ENCODE assay signal across 23 cellular contexts in the genomic region with DNA sequence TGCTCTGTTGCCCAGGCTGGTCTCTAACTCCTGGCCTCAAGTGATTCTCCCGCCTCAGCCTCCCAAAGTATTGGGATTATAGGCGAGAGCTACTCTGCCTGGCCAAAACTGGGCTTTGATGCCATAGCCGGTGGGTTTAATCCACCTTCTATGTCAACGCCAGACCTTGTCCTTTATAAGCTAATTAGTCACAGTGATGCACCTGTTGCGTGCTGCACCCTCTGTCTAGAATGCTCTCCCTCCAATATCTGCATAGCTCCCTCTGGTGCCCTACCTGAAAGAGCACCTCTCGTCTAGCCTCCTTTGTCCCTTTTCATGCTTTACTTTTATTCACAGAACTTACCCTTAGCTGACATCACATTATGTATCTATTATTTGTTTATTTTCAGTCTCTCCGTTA.
DNase-seq lines count a peak whose midpoint lies in the region; ATAC-seq, FAIRE-seq and TF ChIP-seq lines count a peak whose summit lies in the region.
"Had no signal": no experiment of that assay in that cellular context is flagged by ENCODE, and none has a peak within 500 bp of the region (broad histone marks: within the 10 kb centered on the region; RNA-seq: fewer than 3 reads in every experiment).

No MANE protein-coding gene starts in this region.

- H3K9me3 Mint-ChIP-seq in activated CD8-positive, alpha-beta T cell treated with anti-CD3 and anti-CD28 coated beads for 36 hours: no peaks in the 10 kb centered on the region
- H3K9me3 Mint-ChIP-seq: activated CD4-positive, alpha-beta memory T cell treated with anti-CD3 and anti-CD28 coated beads for 36 hours; activated naive CD4-positive, alpha-beta T cell treated with anti-CD3 and anti-CD28 coated beads, Interleukin-2, amount 10 ng/mL, durations not matched to agents 7 days and 5 days; activated T-cell treated with anti-CD3 and anti-CD28 coated beads, Interleukin-2, amount 50 U/mL, for 24 hours; stimulated activated naive CD8-positive, alpha-beta T cell treated with anti-CD3 and anti-CD28 coated beads, Interleukin-15, amount 100 ng/mL, for 72 hours had no signal

- TF ChIP-seq CTCF in A549 (IDR thresholded peaks at IDR 0.05): peak; percentile 14; the same call in 1 of the 3 replicates
- peak; percentile 37; the same call in 1 of the 2 replicates for TF ChIP-seq CTCF in OCI-LY7 (conservative IDR thresholded peaks at IDR 0.05; ENCODE audit: low read length)
- TF ChIP-seq CTCF in dorsolateral prefrontal cortex (IDR thresholded peaks at IDR 0.05 in 54 of 56, conservative IDR thresholded peaks at IDR 0.05 in 2 of 56; ENCODE audit: low read depth in 1 of 56, partially characterized antibody in 56 of 56): peak in 1 of 56 donors; percentile 11
- no peak for TF ChIP-seq CTCF in activated CD8-positive, alpha-beta T cell treated with anti-CD3 and anti-CD28 coated beads for 36 hours (IDR thresholded peaks at IDR 0.05)
- TF ChIP-seq CTCF in breast epithelium (IDR thresholded peaks at IDR 0.05): no peak

- WGBS in A549 (ENCODE audit: missing lambda C conversion rate): 42% methylated on average over 7 of the region's 7 CpGs

- no peak overlapping the region for H2AFZ ChIP-seq in OCI-LY7 (ENCODE audit: low read length)

- H3K27ac ChIP-seq in A549: peak overlapping the region; percentile 68 to 83
- H3K27ac ChIP-seq in OCI-LY7 (ENCODE audit: low read depth, low read length, poor library complexity, severe bottlenecking): no peak overlapping the region
- peak overlapping the region in 58 of 59 donors; percentile 48 to 98 (median 93) for H3K27ac ChIP-seq in dorsolateral prefrontal cortex
- H3K27ac ChIP-seq in muscle layer of duodenum (ENCODE audit: low read length): peak overlapping the region; percentile 41
- H3K27ac ChIP-seq in breast epithelium: peak overlapping the region in 1 of 2 donors; percentile 36
- H3K27ac ChIP-seq: BLaER1 treated with 17β-estradiol and CSF1 and Interleukin-3, amounts not matched to agents 10 nM and 100 nM; HL-60 had no signal

- H3K36me3 ChIP-seq in OCI-LY7 (ENCODE audit: insufficient read depth, low read length) (no peaks in the 10 kb centered on the region), muscle layer of duodenum (ENCODE audit: control insufficient read depth in 1 of 2, insufficient read depth in 2 of 2, low read length in 2 of 2) (no peaks in the 10 kb centered on the region), breast epithelium (no peaks in the 10 kb centered on the region)
- H3K36me3 ChIP-seq: BLaER1 treated with 17β-estradiol and CSF1 and Interleukin-3, amounts not matched to agents 10 nM and 100 nM; lower lobe of right lung had no signal

- intact Hi-C loops in OCI-LY7 (cut with micrococcal nuclease; ENCODE audit: unreplicated experiment): no loop called here
- intact Hi-C loops in dorsolateral prefrontal cortex (cut with DNase I): no loop called here
- intact Hi-C loops in activated CD8-positive, alpha-beta T cell treated with anti-CD3 and anti-CD28 coated beads for 36 hours (cut with micrococcal nuclease): no loop called here
- intact Hi-C loops in breast epithelium (cut with DNase I; ENCODE audit: low total_unique reads): no loop called here

- H3K4me2 ChIP-seq in A549: peak overlapping the region; percentile 74
- H3K4me2 ChIP-seq in OCI-LY7 (ENCODE audit: low read length): no peak overlapping the region
- H3K4me2 ChIP-seq: BLaER1 treated with 17β-estradiol and CSF1 and Interleukin-3, amounts not matched to agents 10 nM and 100 nM had no signal

- CTCF ChIA-PET in A549 (lab: Yijun Ruan, JAX): interaction anchor here (4.1 kb wide), 1 partner anchor 38 kb away, joined by 17 read pairs; no protein-coding TSS in a partner anchor
- CTCF ChIA-PET in OCI-LY7 (lab: Charles Lee; ENCODE audit: unreplicated experiment): no interaction called here
- CTCF ChIA-PET in activated CD8-positive, alpha-beta T cell treated with anti-CD3 and anti-CD28 coated beads for 36 hours (lab: Charles Lee): interaction anchor here (0.7 kb wide), 1 partner anchor 167 kb away, joined by 3 read pairs; no protein-coding TSS in a partner anchor

- H3K9me3 ChIP-seq in A549: no peaks in the 10 kb centered on the region
- no peaks in the 10 kb centered on the region for H3K9me3 ChIP-seq in OCI-LY7 (ENCODE audit: low read length)
- no peaks in the 10 kb centered on the region for H3K9me3 ChIP-seq in muscle layer of duodenum (ENCODE audit: control insufficient read depth in 1 of 2, low read length in 2 of 2)
- H3K9me3 ChIP-seq in breast epithelium: no peaks in the 10 kb centered on the region
- H3K9me3 ChIP-seq: BLaER1 treated with 17β-estradiol and CSF1 and Interleukin-3, amounts not matched to agents 10 nM and 100 nM; lower lobe of right lung had no signal

- DNase-seq in A549 (ENCODE audit: low read depth in 1 of 2, low spot score in 1 of 2) (no peak), OCI-LY7 (ENCODE audit: low spot score) (peak; percentile 6), dorsolateral prefrontal cortex (no peak), NCI-H2196 (lab: John Stamatoyannopoulos, UW; ENCODE audit: unreplicated experiment) (no peak), GDM1 (lab: John Stamatoyannopoulos, UW) (no peak), breast epithelium (ENCODE audit: low spot score in 2 of 2) (no peak)
- DNase-seq in activated CD8-positive, alpha-beta T cell treated with anti-CD3 and anti-CD28 coated beads for 36 hours: no peak
- DNase-seq: activated CD4-positive, CD25-positive, alpha-beta regulatory T cell; activated naive CD4-positive, alpha-beta T cell treated with anti-CD3 and anti-CD28 coated beads, Interleukin-2, amount 10 ng/mL, durations not matched to agents 7 days and 5 days; activated T-cell treated with anti-CD3 and anti-CD28 coated beads, Interleukin-2, amount 50 U/mL, for 24 hours; GOT3; lower lobe of right lung; NCI-H1436 treated with DMSO at 0.1 percent for 48 hours; NCI-H524 treated with DMSO at 0.1 percent for 48 hours; retina; Right ventricle myocardium superior; stimulated activated CD4-positive, alpha-beta T cell treated with anti-CD3 and anti-CD28 coated beads, Interleukin-12 subunit alpha, Interleukin-12 subunit beta, amount 100 ng/mL, for 4 hours; T1000 had no signal

- ATAC-seq in A549: peak in 1 of 2 experiments; percentile 6; a peak in 2 of 6 replicates
- no peak for ATAC-seq in activated CD8-positive, alpha-beta T cell treated with anti-CD3 and anti-CD28 coated beads for 36 hours

- no TSS peak for BruUV-seq in OCI-LY7 (replicated peaks; lab: Mats Ljungman, UMichigan)

- H3K4me1 ChIP-seq in A549: peaks cover 32% of the 10 kb centered on the region
- no peaks in the 10 kb centered on the region for H3K4me1 ChIP-seq in OCI-LY7 (ENCODE audit: insufficient read depth, low read length, poor library complexity, severe bottlenecking)
- peaks cover 0 to 16% of the 10 kb centered on the region in 2 donors for H3K4me1 ChIP-seq in muscle layer of duodenum (ENCODE audit: control insufficient read depth in 1 of 2, insufficient read depth in 2 of 2, low read length in 2 of 2)
- H3K4me1 ChIP-seq in breast epithelium: no peaks in the 10 kb centered on the region

- no peaks in the 10 kb centered on the region for H3K9me2 ChIP-seq in OCI-LY7 (ENCODE audit: insufficient read depth, low read length)

- POLR2A ChIA-PET in A549 (lab: Yijun Ruan, JAX): no interaction called here
- POLR2A ChIA-PET in OCI-LY7 (lab: Charles Lee): interaction anchor here (0.5 to 1.1 kb wide), 4 partner anchors 9 to 61 kb away, joined by 3 to 7 read pairs (median 3); no protein-coding TSS in a partner anchor
- POLR2A ChIA-PET in activated CD8-positive, alpha-beta T cell treated with anti-CD3 and anti-CD28 coated beads for 36 hours (lab: Charles Lee): interaction anchor here (1.1 to 1.3 kb wide), 2 partner anchors 9 to 17 kb away, joined by 3 to 4 read pairs; no protein-coding TSS in a partner anchor

- H3K4me3 Mint-ChIP-seq in activated CD8-positive, alpha-beta T cell treated with anti-CD3 and anti-CD28 coated beads for 36 hours: no peak overlapping the region
- H3K4me3 Mint-ChIP-seq: activated CD4-positive, alpha-beta memory T cell treated with anti-CD3 and anti-CD28 coated beads for 36 hours; activated naive CD4-positive, alpha-beta T cell treated with anti-CD3 and anti-CD28 coated beads, Interleukin-2, amount 10 ng/mL, durations not matched to agents 7 days and 5 days; activated T-cell treated with anti-CD3 and anti-CD28 coated beads, Interleukin-2, amount 50 U/mL, for 24 hours; stimulated activated naive CD8-positive, alpha-beta T cell treated with anti-CD3 and anti-CD28 coated beads, Interleukin-15, amount 100 ng/mL, for 72 hours had no signal

- H3K27me3 Mint-ChIP-seq in activated CD8-positive, alpha-beta T cell treated with anti-CD3 and anti-CD28 coated beads for 36 hours: peaks cover 2% of the 10 kb centered on the region

- no peak overlapping the region for H3K4me3 ChIP-seq in A549
- H3K4me3 ChIP-seq in OCI-LY7 (ENCODE audit: low read depth, low read length, poor library complexity, severe bottlenecking): no peak overlapping the region
- H3K4me3 ChIP-seq in dorsolateral prefrontal cortex: no peak overlapping the region
- H3K4me3 ChIP-seq in muscle layer of duodenum (ENCODE audit: low read depth in 1 of 2, low read length in 2 of 2): no peak overlapping the region
- H3K4me3 ChIP-seq in breast epithelium: no peak overlapping the region
- H3K4me3 ChIP-seq: BLaER1 treated with 17β-estradiol and CSF1 and Interleukin-3, amounts not matched to agents 10 nM and 100 nM; lower lobe of right lung had no signal

- no peak for TF ChIP-seq EP300 in A549 (IDR thresholded peaks at IDR 0.05)

- H4K20me1 ChIP-seq in OCI-LY7 (ENCODE audit: insufficient read depth, low read length): no peaks in the 10 kb centered on the region
- H4K20me1 ChIP-seq: BLaER1 treated with 17β-estradiol and CSF1 and Interleukin-3, amounts not matched to agents 10 nM and 100 nM had no signal

- TF ChIP-seq RAD21 in A549 (conservative IDR thresholded peaks at IDR 0.05 in 1 of 2, IDR thresholded peaks at IDR 0.05 in 1 of 2): no peak

- no peaks in the 10 kb centered on the region for H3K36me3 Mint-ChIP-seq in activated CD8-positive, alpha-beta T cell treated with anti-CD3 and anti-CD28 coated beads for 36 hours (ENCODE audit: low read depth)
- H3K36me3 Mint-ChIP-seq: activated CD4-positive, alpha-beta memory T cell treated with anti-CD3 and anti-CD28 coated beads for 36 hours; activated naive CD4-positive, alpha-beta T cell treated with anti-CD3 and anti-CD28 coated beads, Interleukin-2, amount 10 ng/mL, durations not matched to agents 7 days and 5 days had no signal

- no peaks in the 10 kb centered on the region for H3K79me2 ChIP-seq in OCI-LY7 (ENCODE audit: insufficient read depth, low read depth, low read length)

- H3K27me3 ChIP-seq in dorsolateral prefrontal cortex (no peaks in the 10 kb centered on the region), muscle layer of duodenum (ENCODE audit: low read depth, low read length) (no peaks in the 10 kb centered on the region), breast epithelium (no peaks in the 10 kb centered on the region)
- H3K27me3 ChIP-seq: BLaER1 treated with 17β-estradiol and CSF1 and Interleukin-3, amounts not matched to agents 10 nM and 100 nM had no signal

- no peak for FAIRE-seq in A549 (lab: Jason Lieb, UNC)

- no peaks in the 10 kb centered on the region for H3K4me1 Mint-ChIP-seq in activated CD8-positive, alpha-beta T cell treated with anti-CD3 and anti-CD28 coated beads for 36 hours (ENCODE audit: low read depth)
- H3K4me1 Mint-ChIP-seq: activated naive CD4-positive, alpha-beta T cell treated with anti-CD3 and anti-CD28 coated beads, Interleukin-2, amount 10 ng/mL, durations not matched to agents 7 days and 5 days; stimulated activated naive CD8-positive, alpha-beta T cell treated with anti-CD3 and anti-CD28 coated beads, Interleukin-15, amount 100 ng/mL, for 72 hours had no signal

- H3K27ac Mint-ChIP-seq in activated CD8-positive, alpha-beta T cell treated with anti-CD3 and anti-CD28 coated beads for 36 hours: no peak overlapping the region
- H3K27ac Mint-ChIP-seq: activated naive CD4-positive, alpha-beta T cell treated with anti-CD3 and anti-CD28 coated beads, Interleukin-2, amount 10 ng/mL, durations not matched to agents 7 days and 5 days; activated T-cell treated with anti-CD3 and anti-CD28 coated beads, Interleukin-2, amount 50 U/mL, for 24 hours; stimulated activated naive CD8-positive, alpha-beta T cell treated with anti-CD3 and anti-CD28 coated beads, Interleukin-15, amount 100 ng/mL, for 72 hours had no signal

- TF ChIP-seq POLR2A in A549 (IDR thresholded peaks at IDR 0.05; ENCODE audit: low read length) (no peak), breast epithelium (IDR thresholded peaks at IDR 0.05) (no peak)

Comparison
In these comparisons a context has a peak if more than half of its experiments do, and no peak if none do; other contexts are left out.
1. CTCF ChIP-seq: peak in A549 (single experiment) and OCI-LY7 (single experiment); none in activated CD8-positive, alpha-beta T cell treated with anti-CD3 and anti-CD28 coated beads for 36 hours (single experiment) and breast epithelium (0 of 3).